In genomic region chr6:26552640-26553189, GRCh38 we compare ENCODE assay signal across 9 cellular contexts. TPM values are rescaled to one million over a fixed set of nuclear protein-coding genes. Genes with fewer than 3 reads are reported as not detected.
DNase-seq lines count a peak whose midpoint lies in the region; ATAC-seq and TF ChIP-seq lines count a peak whose summit lies in the region.
"Had no signal": no experiment of that assay in that cellular context is flagged by ENCODE, and none has a peak within 500 bp of the region (broad histone marks: within the 10 kb centered on the region; RNA-seq: fewer than 3 reads in every experiment).

No MANE protein-coding gene starts in this region.

- H3K27me3 Mint-ChIP-seq in CD4-positive, CD25-positive, alpha-beta regulatory T cell = peaks cover 24% of the 10 kb centered on the region
- H3K27me3 Mint-ChIP-seq in osteocyte (ENCODE audit: unreplicated experiment) = no peaks in the 10 kb centered on the region

- H3K9me3 Mint-ChIP-seq in CD4-positive, CD25-positive, alpha-beta regulatory T cell = peaks cover 0 to 4% (median 0%) of the 10 kb centered on the region in 7 donors
- no peaks in the 10 kb centered on the region for H3K9me3 Mint-ChIP-seq in osteocyte (ENCODE audit: unreplicated experiment)
- H3K9me3 Mint-ChIP-seq in stimulated activated effector memory CD8-positive, alpha-beta T cell treated with anti-CD3 and anti-CD28 coated beads, Interleukin-12 subunit alpha, Interleukin-12 subunit beta, amount 100 ng/mL, for 72 hours = no peaks in the 10 kb centered on the region

- H3K36me3 ChIP-seq in CD4-positive, CD25-positive, alpha-beta regulatory T cell (ENCODE audit: control insufficient read depth, insufficient read depth, low read length) = no peaks in the 10 kb centered on the region
- H3K36me3 ChIP-seq in endocrine pancreas (ENCODE audit: control insufficient read depth, insufficient read depth, low read length) = no peaks in the 10 kb centered on the region

- no peaks in the 10 kb centered on the region for H3K9me3 ChIP-seq in CD4-positive, CD25-positive, alpha-beta regulatory T cell (ENCODE audit: control insufficient read depth in 2 of 2, low read length in 2 of 2)
- H3K9me3 ChIP-seq in endocrine pancreas (ENCODE audit: control insufficient read depth, low read length) = no peaks in the 10 kb centered on the region

- H3K27ac ChIP-seq in CD4-positive, CD25-positive, alpha-beta regulatory T cell (ENCODE audit: insufficient read depth, low read length, poor library complexity, severe bottlenecking) = no peak overlapping the region

- H3K27ac Mint-ChIP-seq in CD4-positive, CD25-positive, alpha-beta regulatory T cell = no peak overlapping the region
- H3K27ac Mint-ChIP-seq in osteocyte (ENCODE audit: unreplicated experiment) = no peak overlapping the region
- no peak overlapping the region for H3K27ac Mint-ChIP-seq in stimulated activated effector memory CD8-positive, alpha-beta T cell treated with anti-CD3 and anti-CD28 coated beads, Interleukin-12 subunit alpha, Interleukin-12 subunit beta, amount 100 ng/mL, for 72 hours

- TF ChIP-seq CTCF in osteocyte (IDR thresholded peaks at IDR 0.05) = no peak

- no peak overlapping the region for H3K9ac ChIP-seq in endocrine pancreas (ENCODE audit: control insufficient read depth, insufficient read depth, low read length)

- H3K27me3 ChIP-seq in CD4-positive, CD25-positive, alpha-beta regulatory T cell (ENCODE audit: control insufficient read depth, insufficient read depth, low read length) = no peaks in the 10 kb centered on the region
- H3K27me3 ChIP-seq in endocrine pancreas (ENCODE audit: control insufficient read depth, insufficient read depth, low read length) = no peaks in the 10 kb centered on the region

- ATAC-seq in CD4-positive, CD25-positive, alpha-beta regulatory T cell (ENCODE audit: low read depth in 2 of 2) = no peak
- no peak for ATAC-seq in stimulated activated effector memory CD8-positive, alpha-beta T cell treated with anti-CD3 and anti-CD28 coated beads, Interleukin-12 subunit alpha, Interleukin-12 subunit beta, amount 100 ng/mL, for 72 hours
- no peak for ATAC-seq in HG03280 (IDR thresholded peaks at IDR 0.05; ENCODE audit: unreplicated experiment)

- H3K4me3 ChIP-seq in CD4-positive, CD25-positive, alpha-beta regulatory T cell (ENCODE audit: low read depth, low read length) = peak overlapping the region; percentile 96
- peak overlapping the region; percentile 88 for H3K4me3 ChIP-seq in endocrine pancreas (ENCODE audit: control insufficient read depth, insufficient read depth, low read length)

- peaks cover 20% of the 10 kb centered on the region for H3K4me1 ChIP-seq in CD4-positive, CD25-positive, alpha-beta regulatory T cell (ENCODE audit: control insufficient read depth, insufficient read depth, low read length, poor library complexity, severe bottlenecking)
- H3K4me1 ChIP-seq in endocrine pancreas (ENCODE audit: control insufficient read depth, insufficient read depth, low read length) = no peaks in the 10 kb centered on the region

- no peak for DNase-seq in CD4-positive, CD25-positive, alpha-beta regulatory T cell
- DNase-seq in Kasumi-1 (lab: John Stamatoyannopoulos, UW) (peak; percentile 33 to 36), osteocyte (ENCODE audit: extremely low spot score, unreplicated experiment) (peak; percentile 5), NCI-H524 treated with DMSO at 0.1 percent for 48 hours (lab: John Stamatoyannopoulos, UW) (no peak), epidermal melanocyte (ENCODE audit: insufficient read length, low spot score) (no peak)
- no peak for DNase-seq in stimulated activated effector memory CD8-positive, alpha-beta T cell treated with anti-CD3 and anti-CD28 coated beads, Interleukin-12 subunit alpha, Interleukin-12 subunit beta, amount 100 ng/mL, for 72 hours (ENCODE audit: low spot score in 2 of 2)

- H3K4me1 Mint-ChIP-seq in CD4-positive, CD25-positive, alpha-beta regulatory T cell = peaks cover 3 to 27% (median 19%) of the 10 kb centered on the region in 4 donors
- peaks cover 15% of the 10 kb centered on the region for H3K4me1 Mint-ChIP-seq in osteocyte (ENCODE audit: unreplicated experiment)
- H3K4me1 Mint-ChIP-seq in stimulated activated effector memory CD8-positive, alpha-beta T cell treated with anti-CD3 and anti-CD28 coated beads, Interleukin-12 subunit alpha, Interleukin-12 subunit beta, amount 100 ng/mL, for 72 hours = peaks cover 31% of the 10 kb centered on the region

- no peak overlapping the region for H3K4me3 Mint-ChIP-seq in CD4-positive, CD25-positive, alpha-beta regulatory T cell
- H3K4me3 Mint-ChIP-seq in osteocyte (ENCODE audit: unreplicated experiment) = no peak overlapping the region
- H3K4me3 Mint-ChIP-seq in stimulated activated effector memory CD8-positive, alpha-beta T cell treated with anti-CD3 and anti-CD28 coated beads, Interleukin-12 subunit alpha, Interleukin-12 subunit beta, amount 100 ng/mL, for 72 hours = no peak overlapping the region

- H3K36me3 Mint-ChIP-seq in CD4-positive, CD25-positive, alpha-beta regulatory T cell = no peaks in the 10 kb centered on the region
- no peaks in the 10 kb centered on the region for H3K36me3 Mint-ChIP-seq in osteocyte (ENCODE audit: unreplicated experiment)
- peaks cover 16% of the 10 kb centered on the region for H3K36me3 Mint-ChIP-seq in stimulated activated effector memory CD8-positive, alpha-beta T cell treated with anti-CD3 and anti-CD28 coated beads, Interleukin-12 subunit alpha, Interleukin-12 subunit beta, amount 100 ng/mL, for 72 hours

RNA-seq across cellular contexts. Expression of gene HMGN4, which starts 14.5 kb away (rescaled TPM):
- total RNA-seq in CD4-positive, CD25-positive, alpha-beta regulatory T cell = 59.5 TPM
- polyA plus RNA-seq in CD4-positive, CD25-positive, alpha-beta regulatory T cell = 100 to 1,000 TPM; 177 to 214 (median 197) TPM
- total RNA-seq in osteocyte = 45.0 and 49.2 TPM in 2 replicates

RNA-seq across cellular contexts. Expression of gene ABT1, which starts 44.0 kb away (rescaled TPM):
- 29.4 TPM for total RNA-seq in CD4-positive, CD25-positive, alpha-beta regulatory T cell
- polyA plus RNA-seq in CD4-positive, CD25-positive, alpha-beta regulatory T cell = 10 to 100 TPM; 53.7 to 64.0 (median 57.9) TPM
- 13.1 and 13.9 TPM in 2 replicates for total RNA-seq in osteocyte

RNA-seq across cellular contexts. Expression of gene BTN1A1, which starts 52.6 kb away (rescaled TPM):
- total RNA-seq in CD4-positive, CD25-positive, alpha-beta regulatory T cell = not detected
- under 1 TPM in 1 of 4 donors, not detected in 3; 0.33 TPM for polyA plus RNA-seq in CD4-positive, CD25-positive, alpha-beta regulatory T cell
- total RNA-seq in osteocyte = not detected in 2 replicates
- total RNA-seq: renal cortical epithelial cell had no signal

Comparison
In these comparisons a context has a peak if more than half of its experiments do, and no peak if none do; other contexts are left out.
1. DNase-seq: peak in Kasumi-1 (2 of 2) and osteocyte (single experiment); none in CD4-positive, CD25-positive, alpha-beta regulatory T cell (0 of 3), NCI-H524 treated with DMSO at 0.1 percent for 48 hours (single experiment), epidermal melanocyte (single experiment) and stimulated activated effector memory CD8-positive, alpha-beta T cell treated with anti-CD3 and anti-CD28 coated beads, Interleukin-12 subunit alpha, Interleukin-12 subunit beta, amount 100 ng/mL, for 72 hours (0 of 2).